In the genomic region with DNA sequence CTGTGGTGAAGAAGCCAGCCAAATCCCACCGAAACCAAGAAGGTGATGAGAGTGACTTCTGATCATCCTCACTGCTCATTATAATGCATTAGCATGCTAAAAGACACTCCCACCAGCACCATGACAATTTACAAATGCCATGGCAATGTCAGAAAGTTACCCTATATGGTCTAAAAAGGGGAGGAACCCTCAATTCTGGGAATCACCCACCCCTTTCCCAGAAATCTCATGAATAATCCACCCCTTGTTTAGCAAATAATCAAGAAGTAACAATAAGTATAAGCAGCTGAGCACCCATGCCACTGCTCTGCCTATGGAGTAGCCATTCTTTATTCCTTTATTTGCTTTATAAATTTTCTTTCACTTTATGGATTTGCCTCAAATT, we compare ENCODE assay signal across 6 cellular contexts. TPM values are rescaled to one million over a fixed set of nuclear protein-coding genes. Genes with fewer than 3 reads are reported as not detected.
DNase-seq lines count a peak whose midpoint lies in the region; ATAC-seq, FAIRE-seq and TF ChIP-seq lines count a peak whose summit lies in the region.
"Not testable (repeated sequence)": the region's sequence is repeated elsewhere in the genome, so short reads cannot be mapped to it uniquely, and the experiment has no call there.

No MANE protein-coding gene starts in this region.

- H3K27me3 ChIP-seq in A673 (replicated peaks; ENCODE audit: insufficient read depth, low read depth, low read length, poor library complexity); IMR-90 (ENCODE audit: control insufficient read depth, insufficient read depth, low read length); K562 (ENCODE audit: control insufficient read depth in 2 of 2, insufficient read depth in 2 of 2, low read length in 2 of 2): not testable (repeated sequence)

- not testable (repeated sequence) for TF ChIP-seq EP300 in K562 (IDR thresholded peaks at IDR 0.05; ENCODE audit: low read length)

- not testable (repeated sequence) for H3K9me3 Mint-ChIP-seq in activated CD4-positive, alpha-beta T cell treated with anti-CD3 and anti-CD28 coated beads for 36 hours (ENCODE audit: low read depth); stimulated activated memory B cell treated with anti-CD40 and anti-IgM and Interleukin-4, amounts not matched to agents 10 μg/mL and 1 μg/mL and 100 μg/mL, for 72 hours

- not testable (repeated sequence) for H3K27me3 Mint-ChIP-seq in activated CD4-positive, alpha-beta T cell treated with anti-CD3 and anti-CD28 coated beads for 36 hours; stimulated activated memory B cell treated with anti-CD40 and anti-IgM and Interleukin-4, amounts not matched to agents 10 μg/mL and 1 μg/mL and 100 μg/mL, for 72 hours

- H3K18ac ChIP-seq in IMR-90 (ENCODE audit: low read depth, low read length) = not testable (repeated sequence)

- H3K27ac ChIP-seq in A673 (ENCODE audit: low read depth, low read length, poor library complexity, severe bottlenecking) = peak overlapping the region; percentile 81
- H3K27ac ChIP-seq in IMR-90 (ENCODE audit: insufficient read depth, low read length) = not testable (repeated sequence)
- H3K27ac ChIP-seq in K562 (ENCODE audit: extremely low read depth, low read depth, low read length) = peak overlapping the region; percentile 96

- not testable (repeated sequence) for TF ChIP-seq RAD21 in IMR-90 (IDR thresholded peaks at IDR 0.05; ENCODE audit: low read length); K562 (CRISPR knock-in tag; conservative IDR thresholded peaks at IDR 0.05 in 1 of 2, IDR thresholded peaks at IDR 0.05 in 1 of 2)

- not testable (repeated sequence) for H2AK5ac ChIP-seq in IMR-90 (ENCODE audit: low read depth, low read length)

- not testable (repeated sequence) for H2AFZ ChIP-seq in IMR-90 (replicated peaks; ENCODE audit: low read length, poor library complexity)
- peak overlapping the region; percentile 93 for H2AFZ ChIP-seq in K562 (ENCODE audit: low read depth, low read length)

- not testable (repeated sequence) for H3K79me1 ChIP-seq in IMR-90 (ENCODE audit: low read depth in 1 of 2, low read length in 2 of 2)

- not testable (repeated sequence) for H3K9ac ChIP-seq in IMR-90 (ENCODE audit: low read depth, low read length)
- peak overlapping the region in 1 of 2 experiments; percentile 86; a peak in 2 of 4 replicates for H3K9ac ChIP-seq in K562 (ENCODE audit: insufficient read depth in 1 of 2, low read depth in 2 of 2, low read length in 2 of 2)

- not testable (repeated sequence) for H2BK20ac ChIP-seq in IMR-90 (ENCODE audit: low read depth, low read length)

- not testable (repeated sequence) for H4K20me1 ChIP-seq in IMR-90 (ENCODE audit: insufficient read depth, low read length); K562 (replicated peaks; ENCODE audit: control insufficient read depth, insufficient read depth, low read length)

- intact Hi-C loops in A673 (cut with micrococcal nuclease; ENCODE audit: unreplicated experiment) = not testable (repeated sequence)
- intact Hi-C loops in IMR-90 (cut with micrococcal nuclease) (loop anchor here (5.0 kb wide), 1 partner anchor 237 kb away; a partner anchor contains a TSS), K562 (cut with micrococcal nuclease) (loop anchor here (2.0 to 5.0 kb wide), 4 partner anchors 73 to 237 kb away; a partner anchor contains a TSS)
- intact Hi-C loops in activated CD4-positive, alpha-beta T cell treated with anti-CD3 and anti-CD28 coated beads for 36 hours (cut with DNase I, micrococcal nuclease) = loop anchor here in 1 of 2 experiments (5.0 kb wide), 1 partner anchor 237 kb away; a partner anchor contains a TSS

- WGBS in IMR-90 (ENCODE audit: extremely low coverage in 2 of 2, insufficient read length in 1 of 2), 2 experiments = no CpG with 5 or more reads among the region's 1 CpG
- WGBS in K562 (ENCODE audit: insufficient coverage, low coverage, missing lambda C conversion rate) = 0% methylated on average over 1 of the region's 1 CpG

- not testable (repeated sequence) for H2BK120ac ChIP-seq in IMR-90 (ENCODE audit: low read depth, low read length)

- H3K4me1 ChIP-seq in A673 (ENCODE audit: insufficient read depth, low read length, poor library complexity, severe bottlenecking) (peaks cover 33% of the 10 kb centered on the region), IMR-90 (ENCODE audit: control insufficient read depth, insufficient read depth, low read length) (peaks cover 15% of the 10 kb centered on the region), K562 (replicated peaks in 1 of 2; ENCODE audit: control insufficient read depth in 2 of 2, insufficient read depth in 2 of 2, low read length in 2 of 2) (peaks cover 7 to 18% of the 10 kb centered on the region in 2 experiments; a peak in 4 of 5 replicates)

- not testable (repeated sequence) for H3K4ac ChIP-seq in IMR-90 (ENCODE audit: low read depth, low read length)

- peak overlapping the region; percentile 86 for H3K27ac Mint-ChIP-seq in activated CD4-positive, alpha-beta T cell treated with anti-CD3 and anti-CD28 coated beads for 36 hours
- H3K27ac Mint-ChIP-seq in stimulated activated memory B cell treated with anti-CD40 and anti-IgM and Interleukin-4, amounts not matched to agents 10 μg/mL and 1 μg/mL and 100 μg/mL, for 72 hours = peak overlapping the region; percentile 58

- TF ChIP-seq CTCF in A673 (conservative IDR thresholded peaks at IDR 0.05; ENCODE audit: low read depth, low read length); IMR-90 (conservative IDR thresholded peaks at IDR 0.05; ENCODE audit: low read depth, low read length); K562 (IDR thresholded peaks at IDR 0.05 in 2 of 3, conservative IDR thresholded peaks at IDR 0.05 in 1 of 3; ENCODE audit: insufficient read depth in 2 of 3, low read depth in 1 of 3, low read length in 3 of 3): not testable (repeated sequence)

- H2AK9ac ChIP-seq in IMR-90 (replicated peaks; ENCODE audit: low read depth, low read length, poor library complexity) = not testable (repeated sequence)

- H4K5ac ChIP-seq in IMR-90 (ENCODE audit: low read depth, low read length) = not testable (repeated sequence)

- H2BK5ac ChIP-seq in IMR-90 (ENCODE audit: low read depth, low read length, poor library complexity, severe bottlenecking) = not testable (repeated sequence)

- not testable (repeated sequence) for H3K36me3 Mint-ChIP-seq in activated CD4-positive, alpha-beta T cell treated with anti-CD3 and anti-CD28 coated beads for 36 hours (ENCODE audit: low read depth); stimulated activated memory B cell treated with anti-CD40 and anti-IgM and Interleukin-4, amounts not matched to agents 10 μg/mL and 1 μg/mL and 100 μg/mL, for 72 hours

- not testable (repeated sequence) for H3K4me3 ChIP-seq in A673 (ENCODE audit: low read depth, low read length, poor library complexity, severe bottlenecking); IMR-90 (ENCODE audit: insufficient read depth, low read depth, low read length)
- H3K4me3 ChIP-seq in K562 = peak overlapping the region; percentile 40

- H3K23ac ChIP-seq in IMR-90 (ENCODE audit: low read depth, low read length) = not testable (repeated sequence)

- not testable (repeated sequence) for H3K14ac ChIP-seq in IMR-90 (replicated peaks; ENCODE audit: low read depth, low read length)

- H4K91ac ChIP-seq in IMR-90 (ENCODE audit: insufficient read depth, low read depth, low read length) = not testable (repeated sequence)

- dilution Hi-C loops in IMR-90 (cut with HindIII; ENCODE audit: low sequenced_read_pairs, unreplicated experiment) = not testable (repeated sequence)

- in situ Hi-C loops in IMR-90 (cut with MboI; ENCODE audit: low sequenced_read_pairs) = not testable (repeated sequence)
- in situ Hi-C loops in K562 (cut with MboI) = loop anchor here (5.0 kb wide), 1 partner anchor 137 kb away; no protein-coding TSS in a partner anchor

- H3K9me1 ChIP-seq in IMR-90 (ENCODE audit: insufficient read depth, low read length); K562 (ENCODE audit: control insufficient read depth, insufficient read depth, low read length): not testable (repeated sequence)

- peak overlapping the region; percentile 74; the same call in 2 of the 3 replicates for H2BK15ac ChIP-seq in IMR-90 (ENCODE audit: low read depth, low read length)

- DNase-seq in A673 (ENCODE audit: low spot score); IMR-90; activated CD4-positive, alpha-beta T cell treated with anti-CD3 and anti-CD28 coated beads for 36 hours: not testable (repeated sequence)
- peak in 1 of 4 experiments; percentile 89 for DNase-seq in K562 (ENCODE audit: extremely low read depth in 1 of 4, low spot score in 3 of 4)
- DNase-seq in erythroblast (lab: John Stamatoyannopoulos, UW) = peak; percentile 28 to 29

- H3K56ac ChIP-seq in IMR-90 (ENCODE audit: extremely low read depth, insufficient read depth, low read length) = not testable (repeated sequence)

- H3K4me3 Mint-ChIP-seq in activated CD4-positive, alpha-beta T cell treated with anti-CD3 and anti-CD28 coated beads for 36 hours; stimulated activated memory B cell treated with anti-CD40 and anti-IgM and Interleukin-4, amounts not matched to agents 10 μg/mL and 1 μg/mL and 100 μg/mL, for 72 hours: not testable (repeated sequence)

- not testable (repeated sequence) for H3K9me3 ChIP-seq in A673 (ENCODE audit: low read depth, low read length, poor library complexity, severe bottlenecking); IMR-90 (ENCODE audit: control insufficient read depth, insufficient read depth, low read length); K562 (replicated peaks; ENCODE audit: control insufficient read depth, insufficient read depth, low read depth, low read length)

- H3K4me1 Mint-ChIP-seq in activated CD4-positive, alpha-beta T cell treated with anti-CD3 and anti-CD28 coated beads for 36 hours = peaks cover 17% of the 10 kb centered on the region
- peaks cover 33% of the 10 kb centered on the region for H3K4me1 Mint-ChIP-seq in stimulated activated memory B cell treated with anti-CD40 and anti-IgM and Interleukin-4, amounts not matched to agents 10 μg/mL and 1 μg/mL and 100 μg/mL, for 72 hours

- CTCF ChIA-PET in A673 (lab: Charles Lee); IMR-90 (lab: Yijun Ruan, JAX); K562 (lab: Yijun Ruan, JAX; ENCODE audit: low intra/inter-chr PET ratio): not testable (repeated sequence)
- CTCF ChIA-PET in activated CD4-positive, alpha-beta T cell treated with anti-CD3 and anti-CD28 coated beads for 36 hours (lab: Charles Lee) = interaction anchor here (1.5 kb wide), 1 partner anchor 13 kb away, joined by 3 read pairs; no protein-coding TSS in a partner anchor

- BruUV-seq in A673 (replicated peaks; lab: Mats Ljungman, UMichigan); IMR-90 (replicated peaks; lab: Mats Ljungman, UMichigan); K562 (replicated peaks; lab: Mats Ljungman, UMichigan): not testable (repeated sequence)

- POLR2A ChIA-PET in A673 (lab: Charles Lee; ENCODE audit: low non-redundant PET); IMR-90 (lab: Charles Lee; ENCODE audit: unreplicated experiment); activated CD4-positive, alpha-beta T cell treated with anti-CD3 and anti-CD28 coated beads for 36 hours (lab: Charles Lee): not testable (repeated sequence)
- POLR2A ChIA-PET in K562 (lab: Yijun Ruan, JAX) = interaction anchor here (0.6 to 1.5 kb wide), 5 partner anchors 28 to 130 kb away, joined by 3 to 5 read pairs (median 3); no protein-coding TSS in a partner anchor

- not testable (repeated sequence) for H3K36me3 ChIP-seq in A673 (ENCODE audit: insufficient read depth, low read length, poor library complexity, severe bottlenecking); IMR-90 (ENCODE audit: control insufficient read depth, insufficient read depth, low read length); K562 (ENCODE audit: control insufficient read depth, insufficient read depth, low read length)

- H3K4me2 ChIP-seq in IMR-90 (ENCODE audit: low read depth, low read length) = not testable (repeated sequence)
- peak overlapping the region; percentile 89 for H3K4me2 ChIP-seq in K562 (ENCODE audit: insufficient read depth, low read length)

- not testable (repeated sequence) for ATAC-seq in IMR-90 (ENCODE audit: low read depth); activated CD4-positive, alpha-beta T cell treated with anti-CD3 and anti-CD28 coated beads for 36 hours; stimulated activated memory B cell treated with anti-CD40 and anti-IgM and Interleukin-4, amounts not matched to agents 10 μg/mL and 1 μg/mL and 100 μg/mL, for 72 hours
- ATAC-seq in K562 = peak; percentile 62

- peaks cover 47% of the 10 kb centered on the region for H3K79me2 ChIP-seq in K562 (ENCODE audit: control insufficient read depth, insufficient read depth, low read length)

- TF ChIP-seq POLR2A in IMR-90 (IDR thresholded peaks at IDR 0.05; ENCODE audit: low read depth, low read length); K562 (conservative IDR thresholded peaks at IDR 0.05); erythroblast (IDR thresholded peaks at IDR 0.05; ENCODE audit: low read length): not testable (repeated sequence)

- H4K8ac ChIP-seq in IMR-90 (ENCODE audit: low read depth in 2 of 2, low read length in 2 of 2) = not testable (repeated sequence)

- FAIRE-seq in K562 (lab: Jason Lieb, UNC) = peak; percentile 62

RNA-seq across cellular contexts. Expression of a gene that starts 18.5 kb away (rescaled TPM):
- 32.6 and 35.0 TPM in 2 replicates for total RNA-seq in A673 (2021)
- total RNA-seq in IMR-90 (2012; rRNA removed) = 11.5 and 29.2 TPM in 2 replicates
- 3.8 and 4.5 TPM in 2 replicates for polyA plus RNA-seq in IMR-90 (2012; rRNA removed)
- polyA plus RNA-seq in IMR-90 (2012; cell fraction: cytosol; rRNA removed) = 0.80 and 1.0 TPM in 2 replicates
- polyA plus RNA-seq in IMR-90 (2012; cell fraction: nucleus; rRNA removed; ENCODE audit: low replicate concordance) = 0.49 and 4.0 TPM in 2 replicates
- 10 to 100 TPM in 1 of 2 experiments, 1 to 10 TPM in 1; 9.7 to 12.1 TPM for total RNA-seq in activated CD4-positive, alpha-beta T cell treated with anti-CD3 and anti-CD28 coated beads for 36 hours
- total RNA-seq in K562 (2011; cell fraction: chromatin; rRNA removed; ENCODE audit: low replicate concordance) = 16.4 and 84.1 TPM in 2 replicates
- total RNA-seq in K562 (2011; cell fraction: nucleolus; rRNA removed) = 24.0 and 28.2 TPM in 2 replicates
- 25.2 and 30.2 TPM in 2 replicates for total RNA-seq in K562 (2011; cell fraction: nucleoplasm; rRNA removed)
- total RNA-seq in K562 (2014; rRNA removed) = 21.3 and 45.1 TPM in 2 replicates
- total RNA-seq in K562 (2014; rRNA removed; fragmentation: Illumina TruSeq; extraction: Trizol) = 34.7 and 41.8 TPM in 2 replicates
- 30.1 and 34.7 TPM in 2 replicates for total RNA-seq in K562 (2015; rRNA removed; fragmentation: Illumina TruSeq; extraction: Trizol)
- total RNA-seq in K562 (2021) = 24.7 and 25.0 TPM in 2 replicates
- polyA plus RNA-seq in K562 (2011; rRNA removed) = 24.9 and 42.5 TPM in 2 replicates
- 3.8 and 8.0 TPM in 2 replicates for polyA plus RNA-seq in K562 (2011; cell fraction: cytosol; rRNA removed)
- polyA plus RNA-seq in K562 (2011; cell fraction: nucleus; rRNA removed) = 20.7 and 27.0 TPM in 2 replicates
- 20.9 and 30.9 TPM in 2 replicates for polyA plus RNA-seq in K562 (2012)
- 40.4 and 42.8 TPM in 2 replicates for polyA plus RNA-seq in K562 (2014; fragmentation: Illumina TruSeq; extraction: Trizol)
- 10 to 100 TPM; 13.9 to 17.0 TPM for polyA plus RNA-seq in K562 (2014; fragmentation: Nextera tagmentation; extraction: Ambion mirVana)
- 14.2 and 17.3 TPM in 2 replicates for polyA plus RNA-seq in K562 (2014; rRNA removed)
- polyA minus RNA-seq in K562 (2011; rRNA and poly(A)+ RNA removed) = 21.3 and 30.5 TPM in 2 replicates
- 16.7 and 23.3 TPM in 2 replicates for polyA minus RNA-seq in K562 (2011; cell fraction: cytosol; rRNA and poly(A)+ RNA removed)
- polyA minus RNA-seq in K562 (2011; cell fraction: nucleus; rRNA and poly(A)+ RNA removed) = 13.7 and 44.5 TPM in 2 replicates
